In genomic region chr19:13035820-13036365, GRCh38 we compare ENCODE assay signal across 15 cellular contexts. TPM values are rescaled to one million over a fixed set of nuclear protein-coding genes. Genes with fewer than 3 reads are reported as not detected.
A peak's percentile ranks its signal among the peaks of the same experiment; 100 is the strongest.
DNase-seq lines count a peak whose midpoint lies in the region; ATAC-seq and TF ChIP-seq lines count a peak whose summit lies in the region.
"Had no signal": no experiment of that assay in that cellular context is flagged by ENCODE, and none has a peak within 500 bp of the region (broad histone marks: within the 10 kb centered on the region; RNA-seq: fewer than 3 reads in every experiment).

No MANE protein-coding gene starts in this region.

- H3K4me1 ChIP-seq in lower lobe of right lung (peaks cover 100% of the 10 kb centered on the region), suprapubic skin (peaks cover 100% of the 10 kb centered on the region), BE2C (peaks cover 22% of the 10 kb centered on the region), testis (peaks cover 58% of the 10 kb centered on the region)

- no peak for TF ChIP-seq EP300 in suprapubic skin (IDR thresholded peaks at IDR 0.05)

- CTCF ChIA-PET in MCF 10A (lab: Yijun Ruan, JAX): interaction anchor here (0.6 to 1.3 kb wide), 2 partner anchors 25 to 73 kb away, joined by 3 read pairs; no protein-coding TSS in a partner anchor

- TF ChIP-seq CTCF in HFFc6 (IDR thresholded peaks at IDR 0.05) (no peak), MCF 10A (IDR thresholded peaks at IDR 0.05; ENCODE audit: unreplicated experiment) (no peak), lower lobe of right lung (IDR thresholded peaks at IDR 0.05) (no peak), suprapubic skin (IDR thresholded peaks at IDR 0.05) (no peak), BE2C (IDR thresholded peaks at IDR 0.05; ENCODE audit: low read depth, low read length) (no peak), testis (IDR thresholded peaks at IDR 0.05) (no peak)

- H3K9me3 ChIP-seq in lower lobe of right lung: no peaks in the 10 kb centered on the region
- no peaks in the 10 kb centered on the region for H3K9me3 ChIP-seq in suprapubic skin
- H3K9me3 ChIP-seq in BE2C: no peaks in the 10 kb centered on the region
- H3K9me3 ChIP-seq in testis: no peaks in the 10 kb centered on the region

- WGBS in suprapubic skin: 49% methylated on average over 11 of the region's 13 CpGs
- WGBS in testis, 2 donors: 83 to 87% methylated on average over 7 to 13 of the region's 13 CpGs

- peak overlapping the region; percentile 95 for H3K27ac Mint-ChIP-seq in HFFc6
- H3K27ac Mint-ChIP-seq in MCF 10A (ENCODE audit: low read depth, unreplicated experiment): peak overlapping the region; percentile 82
- no peak overlapping the region for H3K27ac Mint-ChIP-seq in stimulated activated naive B cell treated with anti-CD40 and anti-IgM and Interleukin-4, amounts not matched to agents 10 μg/mL and 1 μg/mL and 100 μg/mL, for 72 hours
- H3K27ac Mint-ChIP-seq: activated T-helper 17 cell treated with anti-CD3 and anti-CD28 coated beads, Interleukin-2, amount 50 U/mL, for 72 hours; CD4-positive, alpha-beta memory T cell; T-helper 17 cell had no signal

- H3K4me3 Mint-ChIP-seq in HFFc6: peak overlapping the region; percentile 42; the same call in 1 of the 2 replicates
- no peak overlapping the region for H3K4me3 Mint-ChIP-seq in MCF 10A (ENCODE audit: unreplicated experiment)
- H3K4me3 Mint-ChIP-seq in stimulated activated naive B cell treated with anti-CD40 and anti-IgM and Interleukin-4, amounts not matched to agents 10 μg/mL and 1 μg/mL and 100 μg/mL, for 72 hours: no peak overlapping the region
- H3K4me3 Mint-ChIP-seq: activated T-helper 17 cell treated with anti-CD3 and anti-CD28 coated beads, Interleukin-2, amount 50 U/mL, for 72 hours; CD4-positive, alpha-beta memory T cell; neural crest cell; T-helper 17 cell had no signal

- intact Hi-C loops in MCF 10A (cut with micrococcal nuclease) (loop anchor here (2.0 kb wide), 2 partner anchors 25 to 53 kb away; no protein-coding TSS in a partner anchor), lower lobe of right lung (cut with DNase I) (no loop called here), testis (cut with DNase I; ENCODE audit: low total_unique reads) (no loop called here)

- peaks cover 100% of the 10 kb centered on the region for H3K4me1 Mint-ChIP-seq in HFFc6 (ENCODE audit: low read depth)
- peaks cover 37% of the 10 kb centered on the region for H3K4me1 Mint-ChIP-seq in MCF 10A (ENCODE audit: insufficient read depth, unreplicated experiment)
- H3K4me1 Mint-ChIP-seq in stimulated activated naive B cell treated with anti-CD40 and anti-IgM and Interleukin-4, amounts not matched to agents 10 μg/mL and 1 μg/mL and 100 μg/mL, for 72 hours: peaks cover 8 to 9% of the 10 kb centered on the region in 2 donors
- H3K4me1 Mint-ChIP-seq: activated T-helper 17 cell treated with anti-CD3 and anti-CD28 coated beads, Interleukin-2, amount 50 U/mL, for 72 hours had no signal

- peaks cover 4% of the 10 kb centered on the region for H3K27me3 Mint-ChIP-seq in HFFc6 (ENCODE audit: insufficient read depth)
- H3K27me3 Mint-ChIP-seq in MCF 10A (ENCODE audit: insufficient read depth, unreplicated experiment): no peaks in the 10 kb centered on the region
- no peaks in the 10 kb centered on the region for H3K27me3 Mint-ChIP-seq in stimulated activated naive B cell treated with anti-CD40 and anti-IgM and Interleukin-4, amounts not matched to agents 10 μg/mL and 1 μg/mL and 100 μg/mL, for 72 hours

- H3K36me3 Mint-ChIP-seq in HFFc6 (ENCODE audit: low read depth): peaks cover 43% of the 10 kb centered on the region
- no peaks in the 10 kb centered on the region for H3K36me3 Mint-ChIP-seq in MCF 10A (ENCODE audit: insufficient read depth, unreplicated experiment)
- no peaks in the 10 kb centered on the region for H3K36me3 Mint-ChIP-seq in stimulated activated naive B cell treated with anti-CD40 and anti-IgM and Interleukin-4, amounts not matched to agents 10 μg/mL and 1 μg/mL and 100 μg/mL, for 72 hours
- H3K36me3 Mint-ChIP-seq: CD4-positive, alpha-beta memory T cell had no signal

- H3K27me3 ChIP-seq in lower lobe of right lung (ENCODE audit: low read depth) (no peaks in the 10 kb centered on the region), suprapubic skin (no peaks in the 10 kb centered on the region), BE2C (no peaks in the 10 kb centered on the region), testis (no peaks in the 10 kb centered on the region)

- no TSS peak for BruUV-seq in MCF 10A (replicated peaks; lab: Mats Ljungman, UMichigan)

- H3K4me3 ChIP-seq in lower lobe of right lung (no peak overlapping the region), suprapubic skin (peak overlapping the region; percentile 28), BE2C (ENCODE audit: low read depth, low read length) (no peak overlapping the region), testis (no peak overlapping the region)

- H3K9me3 Mint-ChIP-seq in HFFc6: no peaks in the 10 kb centered on the region
- no peaks in the 10 kb centered on the region for H3K9me3 Mint-ChIP-seq in MCF 10A (ENCODE audit: unreplicated experiment)
- no peaks in the 10 kb centered on the region for H3K9me3 Mint-ChIP-seq in stimulated activated naive B cell treated with anti-CD40 and anti-IgM and Interleukin-4, amounts not matched to agents 10 μg/mL and 1 μg/mL and 100 μg/mL, for 72 hours
- H3K9me3 Mint-ChIP-seq: activated T-helper 17 cell treated with anti-CD3 and anti-CD28 coated beads, Interleukin-2, amount 50 U/mL, for 72 hours; CD4-positive, alpha-beta memory T cell; neural crest cell had no signal

- DNase-seq in HFFc6: no peak
- no peak for DNase-seq in MCF 10A (ENCODE audit: unreplicated experiment)
- DNase-seq in lower lobe of right lung: no peak
- no peak for DNase-seq in suprapubic skin (ENCODE audit: low spot score in 2 of 2)
- no peak for DNase-seq in BE2C
- DNase-seq in testis: no peak
- DNase-seq in NCI-H2196 (lab: John Stamatoyannopoulos, UW; ENCODE audit: unreplicated experiment): no peak
- no peak for DNase-seq in stimulated activated naive B cell treated with anti-CD40 and anti-IgM and Interleukin-4, amounts not matched to agents 10 μg/mL and 1 μg/mL and 100 μg/mL, for 72 hours
- DNase-seq: activated CD4-positive, alpha-beta T cell treated with anti-CD3 and anti-CD28 coated beads, Interleukin-2, amount 50 U/mL, for 1 hour; CD4-positive, alpha-beta memory T cell; GOT3; T-helper 17 cell had no signal

- no peaks in the 10 kb centered on the region for H3K36me3 ChIP-seq in lower lobe of right lung
- no peaks in the 10 kb centered on the region for H3K36me3 ChIP-seq in suprapubic skin
- H3K36me3 ChIP-seq in BE2C: no peaks in the 10 kb centered on the region
- no peaks in the 10 kb centered on the region for H3K36me3 ChIP-seq in testis (ENCODE audit: low read depth, missing control alignments)

- TF ChIP-seq POLR2A in suprapubic skin (IDR thresholded peaks at IDR 0.05) (no peak), testis (IDR thresholded peaks at IDR 0.05) (no peak)

- no peak for ATAC-seq in lower lobe of right lung
- ATAC-seq in stimulated activated naive B cell treated with anti-CD40 and anti-IgM and Interleukin-4, amounts not matched to agents 10 μg/mL and 1 μg/mL and 100 μg/mL, for 72 hours (replicated peaks): no peak
- ATAC-seq: activated T-helper 17 cell treated with anti-CD3 and anti-CD28 coated beads, Interleukin-2, amount 50 U/mL, for 72 hours; T-helper 17 cell had no signal

- POLR2A ChIA-PET in MCF 10A (lab: Yijun Ruan, JAX): no interaction called here

- H3K27ac ChIP-seq in lower lobe of right lung (peak overlapping the region; percentile 78), suprapubic skin (peak overlapping the region; percentile 90), testis (no peak overlapping the region)
- H3K27ac ChIP-seq: HL-60 had no signal

RNA-seq across cellular contexts. Expression of gene NFIX, which starts 40.6 kb away (rescaled TPM):
- total RNA-seq in HFFc6 (2021; fragmentation: NEBNext Ultra II Directional; extraction: Animal tissue kit (Norgen Biotek cat#: 25700)): 100 to 1,000 TPM; 129 to 161 (median 142) TPM
- total RNA-seq in MCF 10A (2022) (26.9 and 27.2 TPM in 2 replicates), lower lobe of right lung (146 TPM), suprapubic skin (100 to 1,000 TPM; 126 to 223 (median 176) TPM), testis (10 to 100 TPM; 51.7 to 62.4 TPM)
- polyA plus RNA-seq in BE2C (2012; ENCODE audit: insufficient read depth, insufficient read length, low read depth): 34.1 TPM
- 47.4 TPM for polyA plus RNA-seq in testis (ENCODE audit: insufficient read depth, low read depth, low replicate concordance)

Comparison
In these comparisons a context has a peak if more than half of its experiments do, and no peak if none do; other contexts are left out.
1. H3K27ac ChIP-seq: peak in lower lobe of right lung (single experiment) and suprapubic skin (single experiment); none in testis (0 of 2).